1 cellular context compared by ENCODE assay signal in the genomic region with DNA sequence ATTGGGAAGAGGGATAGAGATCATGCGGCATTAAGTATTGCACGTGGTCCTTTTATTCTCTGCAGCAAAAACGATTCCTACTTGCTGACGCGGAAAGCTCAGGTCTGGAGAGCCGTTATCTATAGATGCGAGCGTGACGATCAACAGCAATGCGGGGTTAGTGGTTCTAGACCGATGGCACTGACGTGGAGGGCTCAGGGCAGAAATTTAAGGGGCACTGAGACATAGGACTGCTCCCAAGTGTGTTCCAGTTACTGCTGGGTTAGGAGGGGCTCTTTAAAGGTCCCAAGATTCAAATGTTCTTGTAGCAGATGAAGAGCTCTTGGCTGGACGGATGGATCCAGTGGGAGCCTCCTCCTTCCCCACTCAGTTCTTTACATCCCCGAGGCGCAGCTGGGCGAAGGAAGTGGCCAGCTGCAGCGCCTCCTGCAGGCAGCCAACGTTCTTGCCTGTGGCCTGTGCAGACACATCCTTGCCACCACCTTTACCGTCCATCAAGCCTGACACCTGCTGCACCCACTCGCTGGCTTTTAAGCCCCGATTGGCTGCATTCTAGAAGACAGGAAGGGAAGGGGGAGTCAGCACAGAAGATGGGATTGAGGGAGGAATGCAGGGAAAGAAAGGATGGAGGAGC.
A peak's percentile ranks its signal among the peaks of the same experiment; 100 is the strongest.
TF ChIP-seq lines count a peak whose summit lies in the region.

No MANE protein-coding gene starts in this region.

TF ChIP-seq in K562, 482 proteins besides CTCF, POLR2A, EP300 and RAD21 (continued from another document):
- TF ChIP-seq, protein P1, sequence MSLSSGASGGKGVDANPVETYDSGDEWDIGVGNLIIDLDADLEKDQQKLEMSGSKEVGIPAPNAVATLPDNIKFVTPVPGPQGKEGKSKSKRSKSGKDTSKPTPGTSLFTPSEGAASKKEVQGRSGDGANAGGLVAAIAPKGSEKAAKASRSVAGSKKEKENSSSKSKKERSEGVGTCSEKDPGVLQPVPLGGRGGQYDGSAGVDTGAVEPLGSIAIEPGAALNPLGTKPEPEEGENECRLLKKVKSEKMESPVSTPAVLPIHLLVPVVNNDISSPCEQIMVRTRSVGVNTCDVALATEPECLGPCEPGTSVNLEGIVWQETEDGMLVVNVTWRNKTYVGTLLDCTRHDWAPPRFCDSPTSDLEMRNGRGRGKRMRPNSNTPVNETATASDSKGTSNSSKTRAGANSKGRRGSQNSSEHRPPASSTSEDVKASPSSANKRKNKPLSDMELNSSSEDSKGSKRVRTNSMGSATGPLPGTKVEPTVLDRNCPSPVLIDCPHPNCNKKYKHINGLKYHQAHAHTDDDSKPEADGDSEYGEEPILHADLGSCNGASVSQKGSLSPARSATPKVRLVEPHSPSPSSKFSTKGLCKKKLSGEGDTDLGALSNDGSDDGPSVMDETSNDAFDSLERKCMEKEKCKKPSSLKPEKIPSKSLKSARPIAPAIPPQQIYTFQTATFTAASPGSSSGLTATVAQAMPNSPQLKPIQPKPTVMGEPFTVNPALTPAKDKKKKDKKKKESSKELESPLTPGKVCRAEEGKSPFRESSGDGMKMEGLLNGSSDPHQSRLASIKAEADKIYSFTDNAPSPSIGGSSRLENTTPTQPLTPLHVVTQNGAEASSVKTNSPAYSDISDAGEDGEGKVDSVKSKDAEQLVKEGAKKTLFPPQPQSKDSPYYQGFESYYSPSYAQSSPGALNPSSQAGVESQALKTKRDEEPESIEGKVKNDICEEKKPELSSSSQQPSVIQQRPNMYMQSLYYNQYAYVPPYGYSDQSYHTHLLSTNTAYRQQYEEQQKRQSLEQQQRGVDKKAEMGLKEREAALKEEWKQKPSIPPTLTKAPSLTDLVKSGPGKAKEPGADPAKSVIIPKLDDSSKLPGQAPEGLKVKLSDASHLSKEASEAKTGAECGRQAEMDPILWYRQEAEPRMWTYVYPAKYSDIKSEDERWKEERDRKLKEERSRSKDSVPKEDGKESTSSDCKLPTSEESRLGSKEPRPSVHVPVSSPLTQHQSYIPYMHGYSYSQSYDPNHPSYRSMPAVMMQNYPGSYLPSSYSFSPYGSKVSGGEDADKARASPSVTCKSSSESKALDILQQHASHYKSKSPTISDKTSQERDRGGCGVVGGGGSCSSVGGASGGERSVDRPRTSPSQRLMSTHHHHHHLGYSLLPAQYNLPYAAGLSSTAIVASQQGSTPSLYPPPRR (CRISPR knock-in tag; IDR thresholded peaks at IDR 0.05; ENCODE audit: borderline replicate concordance), result 0 out of 2 replicates have a peak, but pooled peaks have one; percentile 58
- TF ChIP-seq SREBF2 (CRISPR knock-in tag; IDR thresholded peaks at IDR 0.05) (no peak), POLR3A (IDR thresholded peaks at IDR 0.05; ENCODE audit: borderline replicate concordance, extremely low read depth, insufficient read depth, insufficient read length) (no peak), CBFA2T2 (conservative IDR thresholded peaks at IDR 0.05) (no peak)
- TF ChIP-seq, protein P2, sequence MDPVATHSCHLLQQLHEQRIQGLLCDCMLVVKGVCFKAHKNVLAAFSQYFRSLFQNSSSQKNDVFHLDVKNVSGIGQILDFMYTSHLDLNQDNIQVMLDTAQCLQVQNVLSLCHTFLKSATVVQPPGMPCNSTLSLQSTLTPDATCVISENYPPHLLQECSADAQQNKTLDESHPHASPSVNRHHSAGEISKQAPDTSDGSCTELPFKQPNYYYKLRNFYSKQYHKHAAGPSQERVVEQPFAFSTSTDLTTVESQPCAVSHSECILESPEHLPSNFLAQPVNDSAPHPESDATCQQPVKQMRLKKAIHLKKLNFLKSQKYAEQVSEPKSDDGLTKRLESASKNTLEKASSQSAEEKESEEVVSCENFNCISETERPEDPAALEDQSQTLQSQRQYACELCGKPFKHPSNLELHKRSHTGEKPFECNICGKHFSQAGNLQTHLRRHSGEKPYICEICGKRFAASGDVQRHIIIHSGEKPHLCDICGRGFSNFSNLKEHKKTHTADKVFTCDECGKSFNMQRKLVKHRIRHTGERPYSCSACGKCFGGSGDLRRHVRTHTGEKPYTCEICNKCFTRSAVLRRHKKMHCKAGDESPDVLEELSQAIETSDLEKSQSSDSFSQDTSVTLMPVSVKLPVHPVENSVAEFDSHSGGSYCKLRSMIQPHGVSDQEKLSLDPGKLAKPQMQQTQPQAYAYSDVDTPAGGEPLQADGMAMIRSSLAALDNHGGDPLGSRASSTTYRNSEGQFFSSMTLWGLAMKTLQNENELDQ (CRISPR knock-in tag; IDR thresholded peaks at IDR 0.05; ENCODE audit: borderline replicate concordance), result no peak
TF ChIP-seq in K562: peak in this region for 35.
